Comparison of ENCODE assay signal across 31 cellular contexts in the genomic region with DNA sequence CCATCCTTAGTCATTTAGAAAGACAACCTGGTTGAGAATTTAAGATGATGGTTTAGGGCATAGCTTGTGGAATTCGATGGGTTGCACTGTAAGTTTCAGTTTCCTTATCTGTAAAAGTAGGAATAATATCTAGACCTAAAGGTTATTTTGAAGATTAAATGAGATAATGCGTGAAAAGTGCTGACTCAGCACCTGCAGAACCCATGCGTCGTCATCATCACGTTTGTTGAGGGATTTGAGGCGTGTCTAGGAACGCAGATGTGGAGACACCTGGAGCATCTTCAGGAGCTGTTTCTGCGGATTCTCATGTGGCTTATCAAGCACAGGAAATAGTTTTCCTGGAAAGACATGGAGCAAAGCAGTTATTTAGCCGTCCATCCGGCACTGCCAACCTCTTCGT.
"Had no signal": no experiment of that assay in that cellular context is flagged by ENCODE, and none has a peak within 500 bp of the region (broad histone marks: within the 10 kb centered on the region; RNA-seq: fewer than 3 reads in every experiment).

No MANE protein-coding gene starts in this region.

- H3K9me3 Mint-ChIP-seq: activated B cell treated with CpG ODN at 0.5 μM for 24 hours; central memory CD8-positive, alpha-beta T cell; dendritic cell treated with granulocyte-macrophage colony-stimulating factor and Interleukin-4, amounts not matched to agents 40 ng/mL and 50 ng/mL, for 4 days; endodermal cell; T-helper 2 cell treated with Interferon-gamma antibody and Interleukin-4, amounts not matched to agents 5 μg/mL and 100 μg/mL, for 36 hours had no signal

- H3K27ac ChIP-seq: brain microvascular endothelial cell, coronary artery, dorsolateral prefrontal cortex, WERI-Rb-1 had no signal

- H3K36me3 ChIP-seq: brain microvascular endothelial cell, WERI-Rb-1 had no signal

- H3K27me3 ChIP-seq: brain microvascular endothelial cell had no signal

- H3K27me3 Mint-ChIP-seq: activated naive CD8-positive, alpha-beta T cell; central memory CD8-positive, alpha-beta T cell had no signal

- DNase-seq: activated B cell treated with CpG ODN at 0.5 μM for 24 hours; activated CD4-positive, alpha-beta T cell treated with anti-CD3 and anti-CD28 coated beads, Interleukin-2, amount 10 ng/mL, durations not matched to agents 7 days and 5 days; activated CD4-positive, alpha-beta T cell treated with anti-CD3 and anti-CD28 coated beads, Interleukin-2, amount 50 U/mL, for 4 hours; activated CD8-positive, alpha-beta T cell treated with anti-CD3 and anti-CD28 coated beads, Interleukin-2, amount 10 ng/mL, durations not matched to agents 7 days and 5 days; activated effector memory CD4-positive, alpha-beta T cell treated with Interleukin-2 at 50 U/mL for 16 hours; activated gamma-delta T cell treated with Interleukin-2 at 50 U/mL for 16 hours; activated naive CD4-positive, alpha-beta T cell treated with anti-CD3 and anti-CD28 coated beads, Interleukin-2, amount 50 U/mL, for 16 hours; activated naive CD4-positive, alpha-beta T cell treated with Interleukin-2 at 50 U/mL for 16 hours; activated T-cell treated with anti-CD3 and anti-CD28 coated beads, Interleukin-2, amount 50 U/mL, for 48 hours; amniotic stem cell; anterior cingulate cortex; brain microvascular endothelial cell; dorsolateral prefrontal cortex; effector memory CD4-positive, alpha-beta T cell; endodermal cell; foreskin fibroblast; head of caudate nucleus; T-helper 1 cell; T-helper 17 cell; T1000; WERI-Rb-1 had no signal

- H3K4me3 ChIP-seq: coronary artery, dorsolateral prefrontal cortex had no signal

- H3K36me3 Mint-ChIP-seq: activated naive CD8-positive, alpha-beta T cell had no signal

- H3K4me1 Mint-ChIP-seq: activated B cell treated with CpG ODN at 0.5 μM for 24 hours; activated CD4-positive, alpha-beta T cell treated with anti-CD3 and anti-CD28 coated beads, Interleukin-2, amount 10 ng/mL, durations not matched to agents 7 days and 5 days; central memory CD8-positive, alpha-beta T cell had no signal

- ATAC-seq: activated CD4-positive, CD25-positive, alpha-beta regulatory T cell treated with anti-CD3 and anti-CD28 coated beads, Interleukin-2, amount 50 U/mL, for 24 hours; activated CD8-positive, alpha-beta T cell treated with anti-CD3 and anti-CD28 coated beads, Interleukin-2, amount 10 ng/mL, durations not matched to agents 7 days and 5 days; esophagus mucosa; T-helper 17 cell had no signal

- H3K4me3 Mint-ChIP-seq: activated B cell treated with CpG ODN at 0.5 μM for 24 hours; activated CD4-positive, alpha-beta T cell treated with anti-CD3 and anti-CD28 coated beads, Interleukin-2, amount 10 ng/mL, durations not matched to agents 7 days and 5 days; activated CD8-positive, alpha-beta T cell treated with anti-CD3 and anti-CD28 coated beads, Interleukin-2, amount 10 ng/mL, durations not matched to agents 7 days and 5 days; activated naive CD8-positive, alpha-beta T cell; central memory CD8-positive, alpha-beta T cell; dendritic cell treated with granulocyte-macrophage colony-stimulating factor and Interleukin-4, amounts not matched to agents 40 ng/mL and 50 ng/mL, for 4 days; endodermal cell; T-helper 17 cell; T-helper 2 cell treated with Interferon-gamma antibody and Interleukin-4, amounts not matched to agents 5 μg/mL and 100 μg/mL, for 36 hours had no signal

- FAIRE-seq: astrocyte, bronchial epithelial cell, frontal cortex had no signal

- H3K27ac Mint-ChIP-seq: activated B cell treated with CpG ODN at 0.5 μM for 24 hours; activated CD4-positive, alpha-beta T cell treated with anti-CD3 and anti-CD28 coated beads, Interleukin-2, amount 10 ng/mL, durations not matched to agents 7 days and 5 days; activated CD8-positive, alpha-beta T cell treated with anti-CD3 and anti-CD28 coated beads, Interleukin-2, amount 10 ng/mL, durations not matched to agents 7 days and 5 days; activated naive CD8-positive, alpha-beta T cell; dendritic cell treated with granulocyte-macrophage colony-stimulating factor and Interleukin-4, amounts not matched to agents 40 ng/mL and 50 ng/mL, for 4 days; endodermal cell; T-helper 17 cell; T-helper 2 cell treated with Interferon-gamma antibody and Interleukin-4, amounts not matched to agents 5 μg/mL and 100 μg/mL, for 36 hours had no signal
